1 cellular context compared by ENCODE assay signal in genomic region chr16:81767987-81768592, GRCh38.
TF ChIP-seq lines count a peak whose summit lies in the region.

No MANE protein-coding gene starts in this region.

TF ChIP-seq in HepG2, 621 proteins besides CTCF, POLR2A, EP300 and RAD21 (continued from another document and continues in another):
- TF ChIP-seq, protein P1, sequence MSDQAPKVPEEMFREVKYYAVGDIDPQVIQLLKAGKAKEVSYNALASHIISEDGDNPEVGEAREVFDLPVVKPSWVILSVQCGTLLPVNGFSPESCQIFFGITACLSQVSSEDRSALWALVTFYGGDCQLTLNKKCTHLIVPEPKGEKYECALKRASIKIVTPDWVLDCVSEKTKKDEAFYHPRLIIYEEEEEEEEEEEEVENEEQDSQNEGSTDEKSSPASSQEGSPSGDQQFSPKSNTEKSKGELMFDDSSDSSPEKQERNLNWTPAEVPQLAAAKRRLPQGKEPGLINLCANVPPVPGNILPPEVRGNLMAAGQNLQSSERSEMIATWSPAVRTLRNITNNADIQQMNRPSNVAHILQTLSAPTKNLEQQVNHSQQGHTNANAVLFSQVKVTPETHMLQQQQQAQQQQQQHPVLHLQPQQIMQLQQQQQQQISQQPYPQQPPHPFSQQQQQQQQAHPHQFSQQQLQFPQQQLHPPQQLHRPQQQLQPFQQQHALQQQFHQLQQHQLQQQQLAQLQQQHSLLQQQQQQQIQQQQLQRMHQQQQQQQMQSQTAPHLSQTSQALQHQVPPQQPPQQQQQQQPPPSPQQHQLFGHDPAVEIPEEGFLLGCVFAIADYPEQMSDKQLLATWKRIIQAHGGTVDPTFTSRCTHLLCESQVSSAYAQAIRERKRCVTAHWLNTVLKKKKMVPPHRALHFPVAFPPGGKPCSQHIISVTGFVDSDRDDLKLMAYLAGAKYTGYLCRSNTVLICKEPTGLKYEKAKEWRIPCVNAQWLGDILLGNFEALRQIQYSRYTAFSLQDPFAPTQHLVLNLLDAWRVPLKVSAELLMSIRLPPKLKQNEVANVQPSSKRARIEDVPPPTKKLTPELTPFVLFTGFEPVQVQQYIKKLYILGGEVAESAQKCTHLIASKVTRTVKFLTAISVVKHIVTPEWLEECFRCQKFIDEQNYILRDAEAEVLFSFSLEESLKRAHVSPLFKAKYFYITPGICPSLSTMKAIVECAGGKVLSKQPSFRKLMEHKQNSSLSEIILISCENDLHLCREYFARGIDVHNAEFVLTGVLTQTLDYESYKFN (CRISPR knock-in tag; conservative IDR thresholded peaks at IDR 0.05), result peak; percentile 90
- TF ChIP-seq ZNF33B (CRISPR knock-in tag; IDR thresholded peaks at IDR 0.05) (0 out of 2 replicates have a peak, but pooled peaks have one; percentile 72), ZMAT3 (CRISPR knock-in tag; conservative IDR thresholded peaks at IDR 0.05) (no peak; the same call in 1 of the 2 replicates), ZNF296 (CRISPR knock-in tag; conservative IDR thresholded peaks at IDR 0.05) (no peak), ZNF20 (CRISPR knock-in tag; IDR thresholded peaks at IDR 0.05) (no peak), ZNF432 (CRISPR knock-in tag; IDR thresholded peaks at IDR 0.05; ENCODE audit: borderline replicate concordance) (no peak), ZNF704 (CRISPR knock-in tag; IDR thresholded peaks at IDR 0.05; ENCODE audit: borderline replicate concordance) (no peak), ZNF772 (CRISPR knock-in tag; IDR thresholded peaks at IDR 0.05) (no peak; the same call in 1 of the 2 replicates), ZFP41 (CRISPR knock-in tag; IDR thresholded peaks at IDR 0.05; ENCODE audit: borderline replicate concordance) (no peak), BRD4 (CRISPR knock-in tag; IDR thresholded peaks at IDR 0.05) (no peak), SMAD3 (CRISPR knock-in tag; IDR thresholded peaks at IDR 0.05) (0 out of 2 replicates have a peak, but pooled peaks have one; percentile 66), ZNF263 (CRISPR knock-in tag; IDR thresholded peaks at IDR 0.05) (no peak), RNF219 (CRISPR knock-in tag; IDR thresholded peaks at IDR 0.05) (peak; percentile 80; the same call in 1 of the 2 replicates), ZNF292 (CRISPR knock-in tag; IDR thresholded peaks at IDR 0.05; ENCODE audit: borderline replicate concordance, low read depth) (no peak), ZNF775 (CRISPR knock-in tag; IDR thresholded peaks at IDR 0.05; ENCODE audit: borderline replicate concordance) (no peak; the same call in 1 of the 2 replicates), ETV5 (CRISPR knock-in tag; IDR thresholded peaks at IDR 0.05; ENCODE audit: borderline replicate concordance) (no peak), ZNF205 (CRISPR knock-in tag; IDR thresholded peaks at IDR 0.05) (no peak), RXRA (CRISPR knock-in tag; IDR thresholded peaks at IDR 0.05) (0 out of 2 replicates have a peak, but pooled peaks have one; percentile 41), KAT2B (IDR thresholded peaks at IDR 0.05; ENCODE audit: borderline replicate concordance, low read depth, low read length) (no peak), AFF4 (CRISPR knock-in tag; IDR thresholded peaks at IDR 0.05) (no peak), ZNF33A (CRISPR knock-in tag; IDR thresholded peaks at IDR 0.05; ENCODE audit: borderline replicate concordance) (peak; percentile 82; the same call in 1 of the 2 replicates)
- TF ChIP-seq, protein P2, sequence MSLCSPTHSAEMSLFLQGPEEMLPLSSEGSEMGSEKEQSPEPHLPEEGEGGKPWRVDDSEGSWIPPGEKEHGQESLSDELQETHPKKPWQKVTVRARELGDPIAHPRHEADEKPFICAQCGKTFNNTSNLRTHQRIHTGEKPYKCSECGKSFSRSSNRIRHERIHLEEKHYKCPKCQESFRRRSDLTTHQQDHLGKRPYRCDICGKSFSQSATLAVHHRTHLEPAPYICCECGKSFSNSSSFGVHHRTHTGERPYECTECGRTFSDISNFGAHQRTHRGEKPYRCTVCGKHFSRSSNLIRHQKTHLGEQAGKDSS (CRISPR knock-in tag; IDR thresholded peaks at IDR 0.05; ENCODE audit: borderline replicate concordance, low read depth), result no peak
- TF ChIP-seq, protein P3, sequence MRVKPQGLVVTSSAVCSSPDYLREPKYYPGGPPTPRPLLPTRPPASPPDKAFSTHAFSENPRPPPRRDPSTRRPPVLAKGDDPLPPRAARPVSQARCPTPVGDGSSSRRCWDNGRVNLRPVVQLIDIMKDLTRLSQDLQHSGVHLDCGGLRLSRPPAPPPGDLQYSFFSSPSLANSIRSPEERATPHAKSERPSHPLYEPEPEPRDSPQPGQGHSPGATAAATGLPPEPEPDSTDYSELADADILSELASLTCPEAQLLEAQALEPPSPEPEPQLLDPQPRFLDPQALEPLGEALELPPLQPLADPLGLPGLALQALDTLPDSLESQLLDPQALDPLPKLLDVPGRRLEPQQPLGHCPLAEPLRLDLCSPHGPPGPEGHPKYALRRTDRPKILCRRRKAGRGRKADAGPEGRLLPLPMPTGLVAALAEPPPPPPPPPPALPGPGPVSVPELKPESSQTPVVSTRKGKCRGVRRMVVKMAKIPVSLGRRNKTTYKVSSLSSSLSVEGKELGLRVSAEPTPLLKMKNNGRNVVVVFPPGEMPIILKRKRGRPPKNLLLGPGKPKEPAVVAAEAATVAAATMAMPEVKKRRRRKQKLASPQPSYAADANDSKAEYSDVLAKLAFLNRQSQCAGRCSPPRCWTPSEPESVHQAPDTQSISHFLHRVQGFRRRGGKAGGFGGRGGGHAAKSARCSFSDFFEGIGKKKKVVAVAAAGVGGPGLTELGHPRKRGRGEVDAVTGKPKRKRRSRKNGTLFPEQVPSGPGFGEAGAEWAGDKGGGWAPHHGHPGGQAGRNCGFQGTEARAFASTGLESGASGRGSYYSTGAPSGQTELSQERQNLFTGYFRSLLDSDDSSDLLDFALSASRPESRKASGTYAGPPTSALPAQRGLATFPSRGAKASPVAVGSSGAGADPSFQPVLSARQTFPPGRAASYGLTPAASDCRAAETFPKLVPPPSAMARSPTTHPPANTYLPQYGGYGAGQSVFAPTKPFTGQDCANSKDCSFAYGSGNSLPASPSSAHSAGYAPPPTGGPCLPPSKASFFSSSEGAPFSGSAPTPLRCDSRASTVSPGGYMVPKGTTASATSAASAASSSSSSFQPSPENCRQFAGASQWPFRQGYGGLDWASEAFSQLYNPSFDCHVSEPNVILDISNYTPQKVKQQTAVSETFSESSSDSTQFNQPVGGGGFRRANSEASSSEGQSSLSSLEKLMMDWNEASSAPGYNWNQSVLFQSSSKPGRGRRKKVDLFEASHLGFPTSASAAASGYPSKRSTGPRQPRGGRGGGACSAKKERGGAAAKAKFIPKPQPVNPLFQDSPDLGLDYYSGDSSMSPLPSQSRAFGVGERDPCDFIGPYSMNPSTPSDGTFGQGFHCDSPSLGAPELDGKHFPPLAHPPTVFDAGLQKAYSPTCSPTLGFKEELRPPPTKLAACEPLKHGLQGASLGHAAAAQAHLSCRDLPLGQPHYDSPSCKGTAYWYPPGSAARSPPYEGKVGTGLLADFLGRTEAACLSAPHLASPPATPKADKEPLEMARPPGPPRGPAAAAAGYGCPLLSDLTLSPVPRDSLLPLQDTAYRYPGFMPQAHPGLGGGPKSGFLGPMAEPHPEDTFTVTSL (CRISPR knock-in tag; IDR thresholded peaks at IDR 0.05; ENCODE audit: borderline replicate concordance), result peak; percentile 92; the same call in 1 of the 2 replicates
- TF ChIP-seq, protein P4, sequence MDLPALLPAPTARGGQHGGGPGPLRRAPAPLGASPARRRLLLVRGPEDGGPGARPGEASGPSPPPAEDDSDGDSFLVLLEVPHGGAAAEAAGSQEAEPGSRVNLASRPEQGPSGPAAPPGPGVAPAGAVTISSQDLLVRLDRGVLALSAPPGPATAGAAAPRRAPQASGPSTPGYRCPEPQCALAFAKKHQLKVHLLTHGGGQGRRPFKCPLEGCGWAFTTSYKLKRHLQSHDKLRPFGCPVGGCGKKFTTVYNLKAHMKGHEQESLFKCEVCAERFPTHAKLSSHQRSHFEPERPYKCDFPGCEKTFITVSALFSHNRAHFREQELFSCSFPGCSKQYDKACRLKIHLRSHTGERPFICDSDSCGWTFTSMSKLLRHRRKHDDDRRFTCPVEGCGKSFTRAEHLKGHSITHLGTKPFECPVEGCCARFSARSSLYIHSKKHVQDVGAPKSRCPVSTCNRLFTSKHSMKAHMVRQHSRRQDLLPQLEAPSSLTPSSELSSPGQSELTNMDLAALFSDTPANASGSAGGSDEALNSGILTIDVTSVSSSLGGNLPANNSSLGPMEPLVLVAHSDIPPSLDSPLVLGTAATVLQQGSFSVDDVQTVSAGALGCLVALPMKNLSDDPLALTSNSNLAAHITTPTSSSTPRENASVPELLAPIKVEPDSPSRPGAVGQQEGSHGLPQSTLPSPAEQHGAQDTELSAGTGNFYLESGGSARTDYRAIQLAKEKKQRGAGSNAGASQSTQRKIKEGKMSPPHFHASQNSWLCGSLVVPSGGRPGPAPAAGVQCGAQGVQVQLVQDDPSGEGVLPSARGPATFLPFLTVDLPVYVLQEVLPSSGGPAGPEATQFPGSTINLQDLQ (CRISPR knock-in tag; IDR thresholded peaks at IDR 0.05), result no peak
- TF ChIP-seq, protein P5, sequence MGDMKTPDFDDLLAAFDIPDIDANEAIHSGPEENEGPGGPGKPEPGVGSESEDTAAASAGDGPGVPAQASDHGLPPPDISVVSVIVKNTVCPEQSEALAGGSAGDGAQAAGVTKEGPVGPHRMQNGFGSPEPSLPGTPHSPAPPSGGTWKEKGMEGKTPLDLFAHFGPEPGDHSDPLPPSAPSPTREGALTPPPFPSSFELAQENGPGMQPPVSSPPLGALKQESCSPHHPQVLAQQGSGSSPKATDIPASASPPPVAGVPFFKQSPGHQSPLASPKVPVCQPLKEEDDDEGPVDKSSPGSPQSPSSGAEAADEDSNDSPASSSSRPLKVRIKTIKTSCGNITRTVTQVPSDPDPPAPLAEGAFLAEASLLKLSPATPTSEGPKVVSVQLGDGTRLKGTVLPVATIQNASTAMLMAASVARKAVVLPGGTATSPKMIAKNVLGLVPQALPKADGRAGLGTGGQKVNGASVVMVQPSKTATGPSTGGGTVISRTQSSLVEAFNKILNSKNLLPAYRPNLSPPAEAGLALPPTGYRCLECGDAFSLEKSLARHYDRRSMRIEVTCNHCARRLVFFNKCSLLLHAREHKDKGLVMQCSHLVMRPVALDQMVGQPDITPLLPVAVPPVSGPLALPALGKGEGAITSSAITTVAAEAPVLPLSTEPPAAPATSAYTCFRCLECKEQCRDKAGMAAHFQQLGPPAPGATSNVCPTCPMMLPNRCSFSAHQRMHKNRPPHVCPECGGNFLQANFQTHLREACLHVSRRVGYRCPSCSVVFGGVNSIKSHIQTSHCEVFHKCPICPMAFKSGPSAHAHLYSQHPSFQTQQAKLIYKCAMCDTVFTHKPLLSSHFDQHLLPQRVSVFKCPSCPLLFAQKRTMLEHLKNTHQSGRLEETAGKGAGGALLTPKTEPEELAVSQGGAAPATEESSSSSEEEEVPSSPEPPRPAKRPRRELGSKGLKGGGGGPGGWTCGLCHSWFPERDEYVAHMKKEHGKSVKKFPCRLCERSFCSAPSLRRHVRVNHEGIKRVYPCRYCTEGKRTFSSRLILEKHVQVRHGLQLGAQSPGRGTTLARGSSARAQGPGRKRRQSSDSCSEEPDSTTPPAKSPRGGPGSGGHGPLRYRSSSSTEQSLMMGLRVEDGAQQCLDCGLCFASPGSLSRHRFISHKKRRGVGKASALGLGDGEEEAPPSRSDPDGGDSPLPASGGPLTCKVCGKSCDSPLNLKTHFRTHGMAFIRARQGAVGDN (CRISPR knock-in tag; IDR thresholded peaks at IDR 0.05), result no peak
